22 cellular contexts compared by ENCODE assay signal in the genomic region with DNA sequence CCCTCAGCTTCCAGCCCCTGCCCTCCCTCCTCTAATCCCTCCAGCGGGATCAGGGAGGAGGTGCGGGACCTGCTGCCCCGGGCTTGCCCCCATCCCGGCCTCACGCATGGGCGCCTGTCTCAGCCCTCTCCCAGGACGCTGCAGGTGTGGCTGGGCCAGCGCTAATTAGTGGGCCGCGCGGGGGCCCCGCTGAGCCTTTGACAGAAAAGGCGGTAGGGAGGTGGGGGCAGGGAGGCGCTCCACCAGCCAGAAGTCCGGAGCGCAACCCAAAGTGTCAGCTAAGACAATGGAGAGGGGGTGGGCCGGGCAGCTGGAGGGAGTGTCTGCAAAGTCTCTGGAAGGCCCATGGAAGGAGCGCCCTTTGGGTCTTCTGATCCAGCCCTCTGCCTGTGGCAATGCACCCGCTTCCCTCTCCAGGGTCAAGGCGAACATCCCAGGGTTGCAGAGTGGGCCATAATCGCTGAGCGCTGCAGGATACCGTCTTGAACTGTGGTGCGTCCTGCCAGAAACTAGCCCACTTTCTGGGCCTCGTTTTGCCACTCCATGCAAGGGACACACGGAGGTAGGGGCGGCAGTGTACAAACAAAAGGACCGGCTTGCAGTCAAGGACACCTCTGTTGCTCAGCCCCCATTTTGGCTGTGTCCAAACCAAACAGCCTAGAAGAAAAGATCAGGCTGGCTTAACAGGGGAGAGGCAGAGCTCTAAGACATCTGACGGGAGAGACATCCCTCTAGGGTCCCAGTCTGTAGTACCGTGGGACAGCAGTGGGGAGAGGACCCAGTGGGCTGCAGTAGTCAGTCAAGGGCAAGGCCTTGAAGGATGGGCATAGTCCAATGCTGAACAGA. TPM values are rescaled to one million over a fixed set of nuclear protein-coding genes. Genes with fewer than 3 reads are reported as not detected.
A peak's percentile ranks its signal among the peaks of the same experiment; 100 is the strongest.
DNase-seq lines count a peak whose midpoint lies in the region; ATAC-seq and TF ChIP-seq lines count a peak whose summit lies in the region.
"Had no signal": no experiment of that assay in that cellular context is flagged by ENCODE, and none has a peak within 500 bp of the region (broad histone marks: within the 10 kb centered on the region; RNA-seq: fewer than 3 reads in every experiment).

No MANE protein-coding gene starts in this region.

- no peaks in the 10 kb centered on the region for H3K4me1 Mint-ChIP-seq in activated T-cell treated with anti-CD3 and anti-CD28 coated beads, Interleukin-2, amount 50 U/mL, for 24 hours (ENCODE audit: low read depth)
- H3K4me1 Mint-ChIP-seq in activated T-cell treated with anti-CD3 and anti-CD28 coated beads, Interleukin-2, amount 50 U/mL, for 4 hours (ENCODE audit: low read depth) = no peaks in the 10 kb centered on the region
- H3K4me1 Mint-ChIP-seq: CD4-positive, CD25-positive, alpha-beta regulatory T cell; naive B cell had no signal

- H3K27ac ChIP-seq in coronary artery (no peak overlapping the region), right lobe of liver (no peak overlapping the region), upper lobe of right lung (no peak overlapping the region)
- H3K27ac ChIP-seq: epithelial cell of prostate, gastrocnemius medialis had no signal

- no peaks in the 10 kb centered on the region for H3K4me1 ChIP-seq in right lobe of liver
- no peaks in the 10 kb centered on the region for H3K4me1 ChIP-seq in upper lobe of right lung
- H3K4me1 ChIP-seq: gastrocnemius medialis had no signal

- 57% methylated on average over 4 of the region's 30 CpGs for WGBS in right lobe of liver (ENCODE audit: insufficient coverage, low coverage, low lambda C conversion rate, missing lambda C conversion rate)

- H3K9me3 ChIP-seq in right lobe of liver (no peaks in the 10 kb centered on the region), upper lobe of right lung (no peaks in the 10 kb centered on the region), MG63 (no peaks in the 10 kb centered on the region)
- H3K9me3 ChIP-seq: gastrocnemius medialis had no signal

- no peak overlapping the region for H3K27ac Mint-ChIP-seq in activated T-cell treated with anti-CD3 and anti-CD28 coated beads, Interleukin-2, amount 50 U/mL, for 24 hours
- H3K27ac Mint-ChIP-seq: CD4-positive, CD25-positive, alpha-beta regulatory T cell; naive B cell had no signal

- TF ChIP-seq POLR2A in right lobe of liver (IDR thresholded peaks at IDR 0.05) = no peak

- TF ChIP-seq CTCF in coronary artery (IDR thresholded peaks at IDR 0.05) (no peak), right lobe of liver (IDR thresholded peaks at IDR 0.05) (no peak), upper lobe of right lung (IDR thresholded peaks at IDR 0.05) (no peak)

- H3K9me3 Mint-ChIP-seq in activated T-cell treated with anti-CD3 and anti-CD28 coated beads, Interleukin-2, amount 50 U/mL, for 24 hours = no peaks in the 10 kb centered on the region
- H3K9me3 Mint-ChIP-seq in activated T-cell treated with anti-CD3 and anti-CD28 coated beads, Interleukin-2, amount 50 U/mL, for 4 hours = no peaks in the 10 kb centered on the region
- H3K9me3 Mint-ChIP-seq: CD4-positive, CD25-positive, alpha-beta regulatory T cell had no signal

- intact Hi-C loops in right lobe of liver (cut with DNase I) = no loop called here
- intact Hi-C loops in upper lobe of right lung (cut with DNase I) = no loop called here

- H3K36me3 Mint-ChIP-seq in activated T-cell treated with anti-CD3 and anti-CD28 coated beads, Interleukin-2, amount 50 U/mL, for 24 hours (ENCODE audit: low read depth) = no peaks in the 10 kb centered on the region
- no peaks in the 10 kb centered on the region for H3K36me3 Mint-ChIP-seq in activated T-cell treated with anti-CD3 and anti-CD28 coated beads, Interleukin-2, amount 50 U/mL, for 4 hours (ENCODE audit: insufficient read depth)
- H3K36me3 Mint-ChIP-seq: CD4-positive, CD25-positive, alpha-beta regulatory T cell; naive B cell had no signal

- H3K4me3 ChIP-seq in coronary artery = no peak overlapping the region
- no peak overlapping the region for H3K4me3 ChIP-seq in right lobe of liver
- no peak overlapping the region for H3K4me3 ChIP-seq in upper lobe of right lung
- H3K4me3 ChIP-seq in MG63 = no peak overlapping the region
- H3K4me3 ChIP-seq: gastrocnemius medialis, lung had no signal

- peak; percentile 25 for DNase-seq in activated T-cell treated with anti-CD3 and anti-CD28 coated beads, Interleukin-2, amount 50 U/mL, for 24 hours
- DNase-seq in activated T-cell treated with anti-CD3 and anti-CD28 coated beads, Interleukin-2, amount 50 U/mL, for 4 hours = no peak
- DNase-seq in coronary artery (ENCODE audit: low spot score) = peak; percentile 63
- peak in 2 of 3 donors; percentile 39 to 49 for DNase-seq in right lobe of liver
- DNase-seq in upper lobe of right lung = peak; percentile 50
- DNase-seq in MG63 = no peak
- no peak for DNase-seq in GM19240 (ENCODE audit: insufficient read length, low spot score)
- DNase-seq in hypothalamus (lab: John Stamatoyannopoulos, UW) = no peak
- DNase-seq: activated CD4-positive, alpha-beta T cell treated with anti-CD3 and anti-CD28 coated beads for 1 hour; activated naive CD4-positive, alpha-beta T cell treated with anti-CD3 and anti-CD28 coated beads, Interleukin-2, amount 50 U/mL, for 16 hours; CD4-positive, CD25-positive, alpha-beta regulatory T cell; DMS153; gastrocnemius medialis; naive B cell; NCI-H1930; NCI-H526 treated with DMSO at 0.1 percent for 48 hours; stimulated activated CD4-positive, alpha-beta T cell treated with anti-CD3 and anti-CD28 coated beads, Interleukin-15, amount 100 ng/mL, for 24 hours; stimulated activated naive CD4-positive, alpha-beta T cell treated with Interleukin-2 at 50 U/mL for 16 hours had no signal

- ATAC-seq in activated T-cell treated with anti-CD3 and anti-CD28 coated beads, Interleukin-2, amount 50 U/mL, for 4 hours = no peak
- ATAC-seq in right lobe of liver = no peak
- no peak for ATAC-seq in upper lobe of right lung
- ATAC-seq: gastrocnemius medialis, HCT116 had no signal

- H3K27me3 Mint-ChIP-seq in activated T-cell treated with anti-CD3 and anti-CD28 coated beads, Interleukin-2, amount 50 U/mL, for 24 hours = peaks cover 15% of the 10 kb centered on the region
- H3K27me3 Mint-ChIP-seq in activated T-cell treated with anti-CD3 and anti-CD28 coated beads, Interleukin-2, amount 50 U/mL, for 4 hours (ENCODE audit: low read depth) = peaks cover 10% of the 10 kb centered on the region

- H3K27me3 ChIP-seq in right lobe of liver (no peaks in the 10 kb centered on the region), upper lobe of right lung (no peaks in the 10 kb centered on the region), MG63 (no peaks in the 10 kb centered on the region)
- H3K27me3 ChIP-seq: gastrocnemius medialis had no signal

- H3K36me3 ChIP-seq in right lobe of liver = no peaks in the 10 kb centered on the region
- no peaks in the 10 kb centered on the region for H3K36me3 ChIP-seq in upper lobe of right lung
- no peaks in the 10 kb centered on the region for H3K36me3 ChIP-seq in MG63
- H3K36me3 ChIP-seq: gastrocnemius medialis had no signal

- no peak overlapping the region for H3K4me3 Mint-ChIP-seq in activated T-cell treated with anti-CD3 and anti-CD28 coated beads, Interleukin-2, amount 50 U/mL, for 24 hours
- H3K4me3 Mint-ChIP-seq in activated T-cell treated with anti-CD3 and anti-CD28 coated beads, Interleukin-2, amount 50 U/mL, for 4 hours = no peak overlapping the region
- H3K4me3 Mint-ChIP-seq: CD4-positive, CD25-positive, alpha-beta regulatory T cell; naive B cell had no signal

RNA-seq across cellular contexts. Expression of a gene that starts 3.5 kb away (rescaled TPM):
- total RNA-seq in activated T-cell treated with anti-CD3 and anti-CD28 coated beads, Interleukin-2, amount 50 U/mL, for 4 hours = not detected
- total RNA-seq in right lobe of liver (under 1 TPM in 1 of 6 experiments, not detected in 5; 0.44 TPM), upper lobe of right lung (2.1 TPM)
- not detected in 2 replicates for total RNA-seq in MG63 (2014; rRNA removed; shearing (Covaris generic); ENCODE audit: low replicate concordance)
- total RNA-seq: CD4-positive, CD25-positive, alpha-beta regulatory T cell had no signal

RNA-seq across cellular contexts. Expression of a gene that starts 38.8 kb away (rescaled TPM):
- total RNA-seq in activated T-cell treated with anti-CD3 and anti-CD28 coated beads, Interleukin-2, amount 50 U/mL, for 4 hours = under 1 TPM in 1 of 3 donors, not detected in 2; 0.11 TPM
- not detected for total RNA-seq in right lobe of liver
- total RNA-seq in upper lobe of right lung = 0.93 TPM
- 1.9 TPM in 1 of 2 replicates, not detected in the other for total RNA-seq in MG63 (2014; rRNA removed; shearing (Covaris generic); ENCODE audit: low replicate concordance)
- total RNA-seq: CD4-positive, CD25-positive, alpha-beta regulatory T cell had no signal

RNA-seq across cellular contexts. Expression of a gene that starts 39.2 kb away (rescaled TPM):
- not detected for total RNA-seq in activated T-cell treated with anti-CD3 and anti-CD28 coated beads, Interleukin-2, amount 50 U/mL, for 4 hours
- total RNA-seq in right lobe of liver (under 1 TPM in 5 of 6 experiments, not detected in 1; 0.25 to 0.93 (median 0.50) TPM), upper lobe of right lung (0.38 TPM)
- not detected in 2 replicates for total RNA-seq in MG63 (2014; rRNA removed; shearing (Covaris generic); ENCODE audit: low replicate concordance)
- total RNA-seq: SK-MEL-5 had no signal

RNA-seq across cellular contexts. Expression of a gene that starts 55.4 kb away (rescaled TPM):
- 10 to 100 TPM; 78.6 to 89.6 (median 79.5) TPM for total RNA-seq in activated T-cell treated with anti-CD3 and anti-CD28 coated beads, Interleukin-2, amount 50 U/mL, for 4 hours
- total RNA-seq in right lobe of liver (10 to 100 TPM; 26.5 to 33.2 (median 27.1) TPM), upper lobe of right lung (63.1 TPM)
- total RNA-seq in MG63 (2014; rRNA removed; shearing (Covaris generic); ENCODE audit: low replicate concordance) = 39.8 and 78.4 TPM in 2 replicates

Comparison
In these comparisons a context has a peak if more than half of its experiments do, and no peak if none do; other contexts are left out.
1. DNase-seq: peak in activated T-cell treated with anti-CD3 and anti-CD28 coated beads, Interleukin-2, amount 50 U/mL, for 24 hours (single experiment), coronary artery (single experiment), right lobe of liver (2 of 3) and upper lobe of right lung (single experiment); none in activated T-cell treated with anti-CD3 and anti-CD28 coated beads, Interleukin-2, amount 50 U/mL, for 4 hours (single experiment), MG63 (single experiment), GM19240 (single experiment) and hypothalamus (0 of 51).